1 cellular context compared by ENCODE assay signal in genomic region chr19:18468930-18469244, GRCh38.
TF ChIP-seq lines count a peak whose summit lies in the region.

No MANE protein-coding gene starts in this region.

TF ChIP-seq in HepG2, 621 proteins besides CTCF, POLR2A, EP300 and RAD21 (continues in another document):
- TF ChIP-seq ZNF883 (CRISPR knock-in tag; IDR thresholded peaks at IDR 0.05; ENCODE audit: not compliant biosample characterization) (no peak), ESRRA (CRISPR knock-in tag; IDR thresholded peaks at IDR 0.05; ENCODE audit: low read depth) (no peak), ZSCAN29 (CRISPR knock-in tag; conservative IDR thresholded peaks at IDR 0.05) (no peak), GATA4 (IDR thresholded peaks at IDR 0.05; ENCODE audit: borderline replicate concordance, low read depth) (no peak), ZFYVE20 (CRISPR knock-in tag; IDR thresholded peaks at IDR 0.05; ENCODE audit: borderline replicate concordance, low read depth) (no peak), HMGXB3 (CRISPR knock-in tag; IDR thresholded peaks at IDR 0.05; ENCODE audit: borderline replicate concordance) (no peak), CREM (IDR thresholded peaks at IDR 0.05) (no peak), CREM (CRISPR knock-in tag; IDR thresholded peaks at IDR 0.05) (no peak), PTBP1 (IDR thresholded peaks at IDR 0.05; ENCODE audit: low read depth, low read length, poor library complexity, severe bottlenecking) (no peak), MYC (CRISPR knock-in tag; IDR thresholded peaks at IDR 0.05; ENCODE audit: borderline replicate concordance) (no peak), ZNF331 (CRISPR knock-in tag; IDR thresholded peaks at IDR 0.05) (no peak), GFI1 (CRISPR knock-in tag; IDR thresholded peaks at IDR 0.05; ENCODE audit: borderline replicate concordance) (no peak), NR2F6 (IDR thresholded peaks at IDR 0.05) (no peak), NR2F6 (CRISPR knock-in tag; IDR thresholded peaks at IDR 0.05) (no peak), ZNF616 (CRISPR knock-in tag; IDR thresholded peaks at IDR 0.05; ENCODE audit: low read depth) (0 out of 2 replicates have a peak, but pooled peaks have one; percentile 20), ZNF460 (CRISPR knock-in tag; IDR thresholded peaks at IDR 0.05; ENCODE audit: borderline replicate concordance) (no peak), ZFP36L1 (CRISPR knock-in tag; IDR thresholded peaks at IDR 0.05) (no peak), AHR (CRISPR knock-in tag; IDR thresholded peaks at IDR 0.05) (0 out of 2 replicates have a peak, but pooled peaks have one; percentile 40), KDM5B (CRISPR knock-in tag; IDR thresholded peaks at IDR 0.05; ENCODE audit: borderline replicate concordance) (peak; percentile 22; the same call in 1 of the 2 replicates), ZNF318 (CRISPR knock-in tag; IDR thresholded peaks at IDR 0.05) (no peak), SIN3A (IDR thresholded peaks at IDR 0.05; ENCODE audit: borderline replicate concordance, low read depth, low read length) (no peak), ZNF33B (CRISPR knock-in tag; IDR thresholded peaks at IDR 0.05) (no peak), PRDM15 (CRISPR knock-in tag; IDR thresholded peaks at IDR 0.05) (no peak), ZBTB7B (CRISPR knock-in tag; IDR thresholded peaks at IDR 0.05) (no peak), THAP9 (CRISPR knock-in tag; IDR thresholded peaks at IDR 0.05; ENCODE audit: borderline replicate concordance) (0 out of 2 replicates have a peak, but pooled peaks have one; percentile 6), ZNF784 (CRISPR knock-in tag; IDR thresholded peaks at IDR 0.05; ENCODE audit: borderline replicate concordance) (no peak), ZNF749 (CRISPR knock-in tag; IDR thresholded peaks at IDR 0.05; ENCODE audit: borderline replicate concordance) (0 out of 2 replicates have a peak, but pooled peaks have one; percentile 31), GLMP (CRISPR knock-in tag; IDR thresholded peaks at IDR 0.05; ENCODE audit: borderline replicate concordance) (no peak), ZEB1 (IDR thresholded peaks at IDR 0.05; ENCODE audit: insufficient replicate concordance, low read depth) (no peak), GRHL1 (CRISPR knock-in tag; conservative IDR thresholded peaks at IDR 0.05) (no peak), ZNF720 (CRISPR knock-in tag; IDR thresholded peaks at IDR 0.05) (no peak), ZNF570 (CRISPR knock-in tag; IDR thresholded peaks at IDR 0.05; ENCODE audit: borderline replicate concordance) (no peak), ZNF780A (CRISPR knock-in tag; IDR thresholded peaks at IDR 0.05) (no peak), NFE2L1 (CRISPR knock-in tag; IDR thresholded peaks at IDR 0.05; ENCODE audit: borderline replicate concordance) (no peak), SRF (IDR thresholded peaks at IDR 0.05; ENCODE audit: low read depth, low read length) (no peak), MTA3 (CRISPR knock-in tag; IDR thresholded peaks at IDR 0.05) (no peak)
